In the genomic region with DNA sequence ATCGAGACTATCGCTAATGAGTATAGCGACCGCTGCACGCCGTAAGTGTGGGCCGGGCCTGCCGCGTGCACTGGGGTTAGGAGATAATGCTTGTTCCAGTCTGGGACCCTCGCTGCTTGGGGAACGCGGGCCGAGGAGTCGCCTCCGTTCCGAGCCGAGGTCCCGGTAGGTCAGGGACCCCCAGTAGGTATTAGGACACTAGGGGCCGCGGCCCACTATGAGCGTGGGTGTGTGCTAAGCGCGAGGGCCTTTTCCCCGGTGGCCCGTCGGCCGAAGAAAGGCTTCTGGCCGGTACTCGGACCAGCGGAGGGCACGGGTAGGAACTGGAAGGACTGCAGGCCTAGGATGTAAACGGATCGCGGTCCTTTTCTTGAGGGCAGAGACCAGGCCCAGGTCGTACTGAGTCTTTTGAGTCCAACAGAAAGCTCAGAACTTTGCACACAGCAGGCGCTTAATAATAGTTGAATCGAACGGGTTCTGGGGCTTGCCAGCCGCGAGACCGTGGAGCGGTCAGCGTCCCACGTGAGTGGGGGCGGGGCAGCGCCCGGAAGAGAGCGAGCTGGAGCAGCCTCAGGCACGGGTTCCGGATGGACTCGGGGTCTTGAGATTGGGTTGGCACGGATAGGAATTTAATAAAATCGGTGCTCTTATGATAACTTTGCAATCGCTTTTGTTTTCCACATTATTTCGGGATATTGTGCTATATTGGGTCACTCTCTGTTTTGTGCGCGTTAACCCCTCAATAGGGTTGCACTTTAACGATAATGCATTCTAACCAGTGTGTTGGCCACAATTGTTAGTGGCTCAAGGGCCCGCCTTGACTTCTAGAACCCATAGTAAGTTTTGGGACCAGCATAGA, we compare ENCODE assay signal across 8 cellular contexts. TPM values are rescaled to one million over a fixed set of nuclear protein-coding genes. Genes with fewer than 3 reads are reported as not detected.
DNase-seq lines count a peak whose midpoint lies in the region; ATAC-seq, FAIRE-seq and TF ChIP-seq lines count a peak whose summit lies in the region.

No MANE protein-coding gene starts in this region.

- no peak for FAIRE-seq in frontal cortex (lab: Jason Lieb, UNC)

- peak overlapping the region; percentile 86 for H3K4me2 ChIP-seq in BLaER1

- H3K4me1 ChIP-seq in BLaER1 (peaks cover 57% of the 10 kb centered on the region), neutrophil (ENCODE audit: control insufficient read depth in 1 of 2, insufficient read depth in 1 of 2, low read depth in 1 of 2, low read length in 1 of 2) (peaks cover 35 to 46% of the 10 kb centered on the region in 2 experiments), thoracic aorta (ENCODE audit: control insufficient read depth in 1 of 2, low read depth in 2 of 2) (peaks cover 29 to 64% of the 10 kb centered on the region in 2 donors)

- DNase-seq in RKO (ENCODE audit: low spot score) = peak; percentile 71
- peak; percentile 26 for DNase-seq in activated gamma-delta T cell (lab: John Stamatoyannopoulos, UW)
- peak; percentile 22 to 35 for DNase-seq in frontal cortex (ENCODE audit: low spot score in 2 of 2)
- DNase-seq in thoracic aorta (ENCODE audit: low spot score) = no peak

- H3K9ac ChIP-seq in BLaER1 = peak overlapping the region; percentile 98

- peak overlapping the region; percentile 87 for H3K4me3 ChIP-seq in BLaER1
- H3K4me3 ChIP-seq in neutrophil (ENCODE audit: low read depth in 1 of 2, low read length in 1 of 2) = peak overlapping the region; percentile 90 to 98
- H3K4me3 ChIP-seq in thoracic aorta = peak overlapping the region; percentile 90

- H3K27ac ChIP-seq in BLaER1 (peak overlapping the region; percentile 99), neutrophil (peak overlapping the region; percentile 91), thoracic aorta (peak overlapping the region; percentile 97 to 99)

- H3K27me3 ChIP-seq in BLaER1 (no peaks in the 10 kb centered on the region), neutrophil (peaks cover 8% of the 10 kb centered on the region), thoracic aorta (replicated peaks; ENCODE audit: insufficient read depth) (no peaks in the 10 kb centered on the region)

- TF ChIP-seq POLR2A in GM18951 (IDR thresholded peaks at IDR 0.05; ENCODE audit: extremely low read depth, insufficient read depth, insufficient read length) = peak; percentile 47

- peaks cover 51% of the 10 kb centered on the region for H4K20me1 ChIP-seq in BLaER1

- in situ Hi-C loops in GM18951 (cut with MboI; ENCODE audit: low sequenced_read_pairs, unreplicated experiment) = no loop called here

- ATAC-seq in HG03159 (IDR thresholded peaks at IDR 0.05; ENCODE audit: unreplicated experiment) (peak; percentile 29), thoracic aorta (ENCODE audit: insufficient number of reproducible peaks, low FRiP score, low read depth) (no peak)

- no peak for TF ChIP-seq CTCF in neutrophil (IDR thresholded peaks at IDR 0.05)
- no peak for TF ChIP-seq CTCF in thoracic aorta (IDR thresholded peaks at IDR 0.05)

- H3K36me3 ChIP-seq in BLaER1 = peaks cover 28% of the 10 kb centered on the region; the same call in 1 of the 2 replicates
- H3K36me3 ChIP-seq in neutrophil = no peaks in the 10 kb centered on the region
- no peaks in the 10 kb centered on the region for H3K36me3 ChIP-seq in thoracic aorta

- H3K9me3 ChIP-seq in BLaER1 = peaks cover 5% of the 10 kb centered on the region; the same call in 1 of the 2 replicates
- no peaks in the 10 kb centered on the region for H3K9me3 ChIP-seq in neutrophil
- no peaks in the 10 kb centered on the region for H3K9me3 ChIP-seq in thoracic aorta

RNA-seq across cellular contexts. Expression of gene HSPA4, which starts 0.7 kb away (rescaled TPM):
- 140 TPM for total RNA-seq in frontal cortex
- 10 to 100 TPM; 55.3 to 59.0 TPM for total RNA-seq in thoracic aorta

RNA-seq across cellular contexts. Expression of gene ZCCHC10, which starts 26.2 kb away (rescaled TPM):
- total RNA-seq in frontal cortex (27.3 TPM), thoracic aorta (10 to 100 TPM; 16.8 to 40.0 TPM)
